ENCODE assay signal across 1 cellular context in the genomic region with DNA sequence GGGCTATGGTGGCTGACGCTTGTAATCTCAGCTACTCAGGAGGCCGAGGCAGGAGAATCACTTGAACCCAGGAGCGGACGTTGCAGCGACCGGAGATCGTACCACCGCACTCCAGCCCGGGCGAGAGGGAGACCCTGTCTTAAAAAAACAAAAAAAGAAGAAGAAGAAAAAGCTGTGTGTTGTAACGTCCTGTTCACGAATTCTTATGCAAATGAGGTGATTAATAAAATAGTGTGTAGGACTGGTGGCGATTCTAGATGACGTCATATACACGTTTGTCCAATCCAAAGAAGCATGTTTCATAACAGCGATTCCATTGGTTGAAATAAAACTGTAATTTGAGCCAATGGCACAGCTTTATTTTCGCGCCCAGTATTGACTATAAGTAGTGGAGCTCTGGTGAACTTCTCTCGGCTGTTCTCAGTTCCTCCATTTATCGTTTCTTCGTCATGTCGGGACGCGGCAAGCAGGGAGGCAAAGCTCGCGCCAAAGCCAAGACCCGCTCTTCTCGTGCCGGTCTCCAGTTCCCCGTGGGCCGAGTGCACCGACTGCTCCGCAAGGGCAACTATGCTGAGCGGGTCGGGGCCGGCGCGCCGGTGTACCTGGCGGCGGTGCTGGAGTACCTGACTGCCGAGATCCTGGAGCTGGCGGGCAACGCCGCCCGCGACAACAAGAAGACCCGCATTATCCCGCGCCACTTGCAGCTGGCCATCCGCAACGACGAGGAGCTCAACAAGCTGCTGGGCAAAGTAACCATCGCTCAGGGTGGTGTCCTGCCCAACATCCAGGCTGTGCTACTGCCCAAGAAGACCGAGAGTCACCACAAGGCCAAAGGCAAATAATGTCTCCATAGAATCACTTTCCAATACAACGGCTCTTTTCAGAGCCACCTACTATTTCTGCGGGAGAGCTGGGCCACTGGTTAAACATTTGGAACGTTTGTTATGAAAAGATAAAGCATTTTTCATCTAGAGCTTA.
TF ChIP-seq lines count a peak whose summit lies in the region.

No MANE protein-coding gene starts in this region.

TF ChIP-seq in HEK293, 187 proteins besides CTCF, POLR2A, EP300 and RAD21 (continued from another document):
- TF ChIP-seq, protein P1, sequence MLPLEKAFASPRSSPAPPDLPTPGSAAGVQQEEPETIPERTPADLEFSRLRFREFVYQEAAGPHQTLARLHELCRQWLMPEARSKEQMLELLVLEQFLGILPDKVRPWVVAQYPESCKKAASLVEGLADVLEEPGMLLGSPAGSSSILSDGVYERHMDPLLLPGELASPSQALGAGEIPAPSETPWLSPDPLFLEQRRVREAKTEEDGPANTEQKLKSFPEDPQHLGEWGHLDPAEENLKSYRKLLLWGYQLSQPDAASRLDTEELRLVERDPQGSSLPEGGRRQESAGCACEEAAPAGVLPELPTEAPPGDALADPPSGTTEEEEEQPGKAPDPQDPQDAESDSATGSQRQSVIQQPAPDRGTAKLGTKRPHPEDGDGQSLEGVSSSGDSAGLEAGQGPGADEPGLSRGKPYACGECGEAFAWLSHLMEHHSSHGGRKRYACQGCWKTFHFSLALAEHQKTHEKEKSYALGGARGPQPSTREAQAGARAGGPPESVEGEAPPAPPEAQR (tag by site-specific recombination; IDR thresholded peaks at IDR 0.05), result peak; percentile 49; the same call in 1 of the 2 replicates
- TF ChIP-seq ZNF580 (tag by site-specific recombination; IDR thresholded peaks at IDR 0.05) (no peak), ZBTB26 (tag by site-specific recombination; optimal IDR thresholded peaks at IDR 0.05) (peak; percentile 19), SCRT2 (tag by site-specific recombination; IDR thresholded peaks at IDR 0.05) (peak; percentile 34), ZBTB17 (tag by site-specific recombination; IDR thresholded peaks at IDR 0.05) (no peak), ZNF23 (tag by site-specific recombination; IDR thresholded peaks at IDR 0.05; ENCODE audit: borderline replicate concordance) (no peak), ZNF544 (tag by site-specific recombination; IDR thresholded peaks at IDR 0.05) (no peak), ZNF341 (tag by site-specific recombination; IDR thresholded peaks at IDR 0.05; ENCODE audit: low read depth) (peak; percentile 77), ZNF830 (tag by site-specific recombination; IDR thresholded peaks at IDR 0.05; ENCODE audit: low read depth) (no peak), ZNF629 (tag by site-specific recombination; IDR thresholded peaks at IDR 0.05) (peak; percentile 78), MEIS1 (CRISPR knock-in tag; IDR thresholded peaks at IDR 0.05; ENCODE audit: borderline replicate concordance) (no peak), BCL11A (tag by site-specific recombination; IDR thresholded peaks at IDR 0.05; ENCODE audit: low read depth) (no peak), ZSCAN16 (tag by site-specific recombination; IDR thresholded peaks at IDR 0.05) (no peak), ZNF658 (tag by site-specific recombination; IDR thresholded peaks at IDR 0.05) (no peak), ZXDB (tag by site-specific recombination; IDR thresholded peaks at IDR 0.05) (0 out of 2 replicates have a peak, but pooled peaks have one; percentile 9), SETDB1 (IDR thresholded peaks at IDR 0.05; ENCODE audit: insufficient read length, low read length) (peak; percentile 87), KLF8 (tag by site-specific recombination; IDR thresholded peaks at IDR 0.05) (peak; percentile 53), TRIM28 (IDR thresholded peaks at IDR 0.05; ENCODE audit: borderline replicate concordance, low read length) (0 out of 2 replicates have a peak, but pooled peaks have one; percentile 17)
- TF ChIP-seq, protein P2, sequence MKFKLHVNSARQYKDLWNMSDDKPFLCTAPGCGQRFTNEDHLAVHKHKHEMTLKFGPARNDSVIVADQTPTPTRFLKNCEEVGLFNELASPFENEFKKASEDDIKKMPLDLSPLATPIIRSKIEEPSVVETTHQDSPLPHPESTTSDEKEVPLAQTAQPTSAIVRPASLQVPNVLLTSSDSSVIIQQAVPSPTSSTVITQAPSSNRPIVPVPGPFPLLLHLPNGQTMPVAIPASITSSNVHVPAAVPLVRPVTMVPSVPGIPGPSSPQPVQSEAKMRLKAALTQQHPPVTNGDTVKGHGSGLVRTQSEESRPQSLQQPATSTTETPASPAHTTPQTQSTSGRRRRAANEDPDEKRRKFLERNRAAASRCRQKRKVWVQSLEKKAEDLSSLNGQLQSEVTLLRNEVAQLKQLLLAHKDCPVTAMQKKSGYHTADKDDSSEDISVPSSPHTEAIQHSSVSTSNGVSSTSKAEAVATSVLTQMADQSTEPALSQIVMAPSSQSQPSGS (tag by site-specific recombination; IDR thresholded peaks at IDR 0.05; ENCODE audit: low read depth), result peak; percentile 99
- TF ChIP-seq, protein P3, sequence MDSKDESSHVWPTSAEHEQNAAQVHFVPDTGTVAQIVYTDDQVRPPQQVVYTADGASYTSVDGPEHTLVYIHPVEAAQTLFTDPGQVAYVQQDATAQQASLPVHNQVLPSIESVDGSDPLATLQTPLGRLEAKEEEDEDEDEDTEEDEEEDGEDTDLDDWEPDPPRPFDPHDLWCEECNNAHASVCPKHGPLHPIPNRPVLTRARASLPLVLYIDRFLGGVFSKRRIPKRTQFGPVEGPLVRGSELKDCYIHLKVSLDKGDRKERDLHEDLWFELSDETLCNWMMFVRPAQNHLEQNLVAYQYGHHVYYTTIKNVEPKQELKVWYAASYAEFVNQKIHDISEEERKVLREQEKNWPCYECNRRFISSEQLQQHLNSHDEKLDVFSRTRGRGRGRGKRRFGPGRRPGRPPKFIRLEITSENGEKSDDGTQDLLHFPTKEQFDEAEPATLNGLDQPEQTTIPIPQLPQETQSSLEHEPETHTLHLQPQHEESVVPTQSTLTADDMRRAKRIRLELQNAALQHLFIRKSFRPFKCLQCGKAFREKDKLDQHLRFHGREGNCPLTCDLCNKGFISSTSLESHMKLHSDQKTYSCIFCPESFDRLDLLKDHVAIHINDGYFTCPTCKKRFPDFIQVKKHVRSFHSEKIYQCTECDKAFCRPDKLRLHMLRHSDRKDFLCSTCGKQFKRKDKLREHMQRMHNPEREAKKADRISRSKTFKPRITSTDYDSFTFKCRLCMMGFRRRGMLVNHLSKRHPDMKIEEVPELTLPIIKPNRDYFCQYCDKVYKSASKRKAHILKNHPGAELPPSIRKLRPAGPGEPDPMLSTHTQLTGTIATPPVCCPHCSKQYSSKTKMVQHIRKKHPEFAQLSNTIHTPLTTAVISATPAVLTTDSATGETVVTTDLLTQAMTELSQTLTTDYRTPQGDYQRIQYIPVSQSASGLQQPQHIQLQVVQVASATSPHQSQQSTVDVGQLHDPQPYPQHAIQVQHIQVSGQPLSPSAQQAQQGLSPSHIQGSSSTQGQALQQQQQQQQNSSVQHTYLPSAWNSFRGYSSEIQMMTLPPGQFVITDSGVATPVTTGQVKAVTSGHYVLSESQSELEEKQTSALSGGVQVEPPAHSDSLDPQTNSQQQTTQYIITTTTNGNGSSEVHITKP (tag by site-specific recombination; IDR thresholded peaks at IDR 0.05), result peak; percentile 37; the same call in 1 of the 2 replicates
- TF ChIP-seq, protein P4, sequence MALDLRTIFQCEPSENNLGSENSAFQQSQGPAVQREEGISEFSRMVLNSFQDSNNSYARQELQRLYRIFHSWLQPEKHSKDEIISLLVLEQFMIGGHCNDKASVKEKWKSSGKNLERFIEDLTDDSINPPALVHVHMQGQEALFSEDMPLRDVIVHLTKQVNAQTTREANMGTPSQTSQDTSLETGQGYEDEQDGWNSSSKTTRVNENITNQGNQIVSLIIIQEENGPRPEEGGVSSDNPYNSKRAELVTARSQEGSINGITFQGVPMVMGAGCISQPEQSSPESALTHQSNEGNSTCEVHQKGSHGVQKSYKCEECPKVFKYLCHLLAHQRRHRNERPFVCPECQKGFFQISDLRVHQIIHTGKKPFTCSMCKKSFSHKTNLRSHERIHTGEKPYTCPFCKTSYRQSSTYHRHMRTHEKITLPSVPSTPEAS (tag by site-specific recombination; IDR thresholded peaks at IDR 0.05), result 0 out of 2 replicates have a peak, but pooled peaks have one; percentile 34
- TF ChIP-seq, protein P5, sequence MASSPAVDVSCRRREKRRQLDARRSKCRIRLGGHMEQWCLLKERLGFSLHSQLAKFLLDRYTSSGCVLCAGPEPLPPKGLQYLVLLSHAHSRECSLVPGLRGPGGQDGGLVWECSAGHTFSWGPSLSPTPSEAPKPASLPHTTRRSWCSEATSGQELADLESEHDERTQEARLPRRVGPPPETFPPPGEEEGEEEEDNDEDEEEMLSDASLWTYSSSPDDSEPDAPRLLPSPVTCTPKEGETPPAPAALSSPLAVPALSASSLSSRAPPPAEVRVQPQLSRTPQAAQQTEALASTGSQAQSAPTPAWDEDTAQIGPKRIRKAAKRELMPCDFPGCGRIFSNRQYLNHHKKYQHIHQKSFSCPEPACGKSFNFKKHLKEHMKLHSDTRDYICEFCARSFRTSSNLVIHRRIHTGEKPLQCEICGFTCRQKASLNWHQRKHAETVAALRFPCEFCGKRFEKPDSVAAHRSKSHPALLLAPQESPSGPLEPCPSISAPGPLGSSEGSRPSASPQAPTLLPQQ (tag by site-specific recombination; IDR thresholded peaks at IDR 0.05), result 0 out of 2 replicates have a peak, but pooled peaks have one; percentile 38
TF ChIP-seq in HEK293: peak in this region for 22.
